In genomic region chr20:43727980-43728590, GRCh38 we compare ENCODE assay signal across 1 cellular context.
TF ChIP-seq lines count a peak whose summit lies in the region.

No MANE protein-coding gene starts in this region.

TF ChIP-seq in SK-N-SH, 30 proteins besides CTCF, POLR2A, EP300 and RAD21 (continued from another document):
- TF ChIP-seq, protein P1, sequence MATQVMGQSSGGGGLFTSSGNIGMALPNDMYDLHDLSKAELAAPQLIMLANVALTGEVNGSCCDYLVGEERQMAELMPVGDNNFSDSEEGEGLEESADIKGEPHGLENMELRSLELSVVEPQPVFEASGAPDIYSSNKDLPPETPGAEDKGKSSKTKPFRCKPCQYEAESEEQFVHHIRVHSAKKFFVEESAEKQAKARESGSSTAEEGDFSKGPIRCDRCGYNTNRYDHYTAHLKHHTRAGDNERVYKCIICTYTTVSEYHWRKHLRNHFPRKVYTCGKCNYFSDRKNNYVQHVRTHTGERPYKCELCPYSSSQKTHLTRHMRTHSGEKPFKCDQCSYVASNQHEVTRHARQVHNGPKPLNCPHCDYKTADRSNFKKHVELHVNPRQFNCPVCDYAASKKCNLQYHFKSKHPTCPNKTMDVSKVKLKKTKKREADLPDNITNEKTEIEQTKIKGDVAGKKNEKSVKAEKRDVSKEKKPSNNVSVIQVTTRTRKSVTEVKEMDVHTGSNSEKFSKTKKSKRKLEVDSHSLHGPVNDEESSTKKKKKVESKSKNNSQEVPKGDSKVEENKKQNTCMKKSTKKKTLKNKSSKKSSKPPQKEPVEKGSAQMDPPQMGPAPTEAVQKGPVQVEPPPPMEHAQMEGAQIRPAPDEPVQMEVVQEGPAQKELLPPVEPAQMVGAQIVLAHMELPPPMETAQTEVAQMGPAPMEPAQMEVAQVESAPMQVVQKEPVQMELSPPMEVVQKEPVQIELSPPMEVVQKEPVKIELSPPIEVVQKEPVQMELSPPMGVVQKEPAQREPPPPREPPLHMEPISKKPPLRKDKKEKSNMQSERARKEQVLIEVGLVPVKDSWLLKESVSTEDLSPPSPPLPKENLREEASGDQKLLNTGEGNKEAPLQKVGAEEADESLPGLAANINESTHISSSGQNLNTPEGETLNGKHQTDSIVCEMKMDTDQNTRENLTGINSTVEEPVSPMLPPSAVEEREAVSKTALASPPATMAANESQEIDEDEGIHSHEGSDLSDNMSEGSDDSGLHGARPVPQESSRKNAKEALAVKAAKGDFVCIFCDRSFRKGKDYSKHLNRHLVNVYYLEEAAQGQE (IDR thresholded peaks at IDR 0.05; ENCODE audit: low read depth, low read length), result no peak
- no peak for TF ChIP-seq CHD2 (IDR thresholded peaks at IDR 0.05; ENCODE audit: low read length, partially characterized antibody)
- TF ChIP-seq EZH2phosphoT487 (IDR thresholded peaks at IDR 0.05; ENCODE audit: borderline replicate concordance, low read depth), result no peak
- TF ChIP-seq MXI1 (IDR thresholded peaks at IDR 0.05; ENCODE audit: low read depth, low read length), result no peak
- no peak for TF ChIP-seq TAF1 (IDR thresholded peaks at IDR 0.05; ENCODE audit: borderline replicate concordance, low read depth, low read length)
